1 cellular context compared by ENCODE assay signal in the genomic region with DNA sequence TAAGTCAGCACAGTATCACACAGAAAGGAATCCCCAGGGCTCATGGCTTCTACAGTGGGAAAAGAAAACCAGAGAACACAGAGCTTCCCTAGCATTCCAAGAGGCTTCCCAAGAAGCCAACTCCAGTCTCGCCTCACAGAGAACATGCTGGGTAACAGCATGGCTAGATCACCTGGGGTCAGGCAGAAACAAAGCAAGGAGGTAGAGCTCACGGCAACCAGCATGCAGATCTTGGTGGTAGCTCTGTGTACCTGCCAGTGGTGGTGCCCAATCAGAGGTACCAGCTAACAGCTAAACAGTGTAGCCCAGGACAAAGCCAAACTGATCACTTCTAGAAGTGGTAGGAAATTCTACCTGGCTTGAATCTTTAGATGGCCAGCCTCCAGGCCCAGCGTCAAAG.
TF ChIP-seq lines count a peak whose summit lies in the region.

No MANE protein-coding gene starts in this region.

TF ChIP-seq in HepG2, 621 proteins besides CTCF, POLR2A, EP300 and RAD21:
- no peak for TF ChIP-seq REPIN1 (CRISPR knock-in tag; IDR thresholded peaks at IDR 0.05; ENCODE audit: borderline replicate concordance, low read depth)
- TF ChIP-seq ZNF614 (CRISPR knock-in tag; IDR thresholded peaks at IDR 0.05; ENCODE audit: borderline replicate concordance) = no peak
- TF ChIP-seq ZNF251 (CRISPR knock-in tag; IDR thresholded peaks at IDR 0.05) = no peak
- no peak for TF ChIP-seq RBFOX2 (IDR thresholded peaks at IDR 0.05; ENCODE audit: low read depth, low read length)
- TF ChIP-seq KLF6 (CRISPR knock-in tag; IDR thresholded peaks at IDR 0.05) = no peak
- no peak for TF ChIP-seq ZNF317 (CRISPR knock-in tag; IDR thresholded peaks at IDR 0.05)
- TF ChIP-seq, protein P1, sequence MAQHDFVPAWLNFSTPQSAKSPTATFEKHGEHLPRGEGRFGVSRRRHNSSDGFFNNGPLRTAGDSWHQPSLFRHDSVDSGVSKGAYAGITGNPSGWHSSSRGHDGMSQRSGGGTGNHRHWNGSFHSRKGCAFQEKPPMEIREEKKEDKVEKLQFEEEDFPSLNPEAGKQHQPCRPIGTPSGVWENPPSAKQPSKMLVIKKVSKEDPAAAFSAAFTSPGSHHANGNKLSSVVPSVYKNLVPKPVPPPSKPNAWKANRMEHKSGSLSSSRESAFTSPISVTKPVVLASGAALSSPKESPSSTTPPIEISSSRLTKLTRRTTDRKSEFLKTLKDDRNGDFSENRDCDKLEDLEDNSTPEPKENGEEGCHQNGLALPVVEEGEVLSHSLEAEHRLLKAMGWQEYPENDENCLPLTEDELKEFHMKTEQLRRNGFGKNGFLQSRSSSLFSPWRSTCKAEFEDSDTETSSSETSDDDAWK (CRISPR knock-in tag; IDR thresholded peaks at IDR 0.05) = no peak
- TF ChIP-seq TBX3 (IDR thresholded peaks at IDR 0.05; ENCODE audit: borderline replicate concordance) = no peak
